Comparison of ENCODE assay signal across 9 cellular contexts in the genomic region with DNA sequence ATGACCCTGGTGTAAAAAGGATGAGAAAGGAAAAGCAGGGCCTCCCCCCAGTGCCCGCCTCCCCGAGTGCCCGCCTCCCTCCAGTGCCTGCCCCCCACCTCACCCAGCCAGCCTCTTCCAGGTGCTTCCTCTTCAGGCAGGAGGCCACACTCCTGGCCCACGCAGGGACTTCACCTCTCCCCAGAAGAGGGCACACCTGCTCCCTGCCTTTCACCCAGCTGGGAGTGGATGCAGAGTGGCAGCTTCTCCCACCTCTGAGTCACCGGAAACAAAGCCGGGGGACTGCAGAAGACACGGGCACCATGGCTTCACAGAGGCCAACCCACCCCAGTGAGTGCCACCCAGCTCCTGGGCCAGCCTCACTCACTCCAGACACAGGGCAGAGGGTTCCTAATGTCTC. TPM values are rescaled to one million over a fixed set of nuclear protein-coding genes. Genes with fewer than 3 reads are reported as not detected.
A peak's percentile ranks its signal among the peaks of the same experiment; 100 is the strongest.
DNase-seq lines count a peak whose midpoint lies in the region; ATAC-seq, FAIRE-seq and TF ChIP-seq lines count a peak whose summit lies in the region.
"Had no signal": no experiment of that assay in that cellular context is flagged by ENCODE, and none has a peak within 500 bp of the region (broad histone marks: within the 10 kb centered on the region; RNA-seq: fewer than 3 reads in every experiment).

No MANE protein-coding gene starts in this region.

- H3K27ac Mint-ChIP-seq in activated CD4-positive, alpha-beta memory T cell treated with anti-CD3 and anti-CD28 coated beads, Interleukin-2, amount 10 ng/mL, durations not matched to agents 7 days and 5 days, result no peak overlapping the region
- H3K27ac Mint-ChIP-seq: nephron had no signal

- no peak for FAIRE-seq in keratinocyte (lab: Jason Lieb, UNC)

- H3K4me3 ChIP-seq in BLaER1 (no peak overlapping the region), keratinocyte (ENCODE audit: control insufficient read depth in 2 of 3, extremely low read depth in 1 of 3, insufficient read depth in 2 of 3, low read depth in 1 of 3, low read length in 3 of 3) (no peak overlapping the region)

- H3K9me1 ChIP-seq in keratinocyte (ENCODE audit: control insufficient read depth, extremely low read depth, insufficient read depth, low read length), result no peaks in the 10 kb centered on the region

- H3K79me2 ChIP-seq in keratinocyte (ENCODE audit: control insufficient read depth, insufficient read depth, low read length), result peaks cover 6% of the 10 kb centered on the region

- no peak for ATAC-seq in GM19324 (IDR thresholded peaks at IDR 0.05; ENCODE audit: low FRiP score, unreplicated experiment)

- H4K20me1 ChIP-seq in BLaER1 (peaks cover 74% of the 10 kb centered on the region), keratinocyte (ENCODE audit: control insufficient read depth, extremely low read depth, insufficient read depth, low read length) (no peaks in the 10 kb centered on the region)

- H3K36me3 ChIP-seq in BLaER1 (peaks cover 17% of the 10 kb centered on the region; the same call in 1 of the 2 replicates), keratinocyte (ENCODE audit: control insufficient read depth in 2 of 2, extremely low read depth in 1 of 2, insufficient read depth in 2 of 2, low read length in 2 of 2) (peaks cover 4 to 6% of the 10 kb centered on the region in 2 experiments)

- peak overlapping the region; percentile 10 for H2AFZ ChIP-seq in keratinocyte (ENCODE audit: control insufficient read depth, low read length)

- dilution Hi-C loops in keratinocyte (cut with MboI; ENCODE audit: extremely low pct_ligation_motif_present, low sequenced_read_pairs), result no loop called here

- no peaks in the 10 kb centered on the region for H3K27me3 Mint-ChIP-seq in activated CD4-positive, alpha-beta memory T cell treated with anti-CD3 and anti-CD28 coated beads, Interleukin-2, amount 10 ng/mL, durations not matched to agents 7 days and 5 days

- CTCF ChIA-PET in activated CD4-positive, alpha-beta memory T cell treated with anti-CD3 and anti-CD28 coated beads, Interleukin-2, amount 10 ng/mL, durations not matched to agents 7 days and 5 days (lab: Charles Lee), result no interaction called here

- H3K9ac ChIP-seq in BLaER1 (peak overlapping the region; percentile 2; the same call in 1 of the 2 replicates), keratinocyte (ENCODE audit: control insufficient read depth, extremely low read depth, insufficient read depth, low read length) (no peak overlapping the region)

- DNase-seq in HuH-7 (ENCODE audit: low spot score), result peak; percentile 92
- DNase-seq in activated CD4-positive, alpha-beta memory T cell treated with anti-CD3 and anti-CD28 coated beads, Interleukin-2, amount 10 ng/mL, durations not matched to agents 7 days and 5 days, result peak; percentile 42
- DNase-seq in keratinocyte (ENCODE audit: low read depth, low spot score), result no peak
- no peak for DNase-seq in GM19238 (ENCODE audit: insufficient read length, low spot score)
- DNase-seq in H4 (ENCODE audit: low spot score), result no peak
- DNase-seq in ACHN, result no peak

- H3K4me1 Mint-ChIP-seq in activated CD4-positive, alpha-beta memory T cell treated with anti-CD3 and anti-CD28 coated beads, Interleukin-2, amount 10 ng/mL, durations not matched to agents 7 days and 5 days, result peaks cover 17% of the 10 kb centered on the region

- in situ Hi-C loops in ACHN (cut with HindIII; ENCODE audit: low pct_ligation_motif_present, low pct_unique_long_range_greater_than_20kb, low sequenced_read_pairs), result no loop called here

- H3K4me3 Mint-ChIP-seq in activated CD4-positive, alpha-beta memory T cell treated with anti-CD3 and anti-CD28 coated beads, Interleukin-2, amount 10 ng/mL, durations not matched to agents 7 days and 5 days, result no peak overlapping the region
- H3K4me3 Mint-ChIP-seq: nephron had no signal

- H3K27ac ChIP-seq in BLaER1 (peak overlapping the region; percentile 75), keratinocyte (ENCODE audit: control insufficient read depth, insufficient read depth, low read length) (no peak overlapping the region)

- peaks cover 96% of the 10 kb centered on the region for H3K4me1 ChIP-seq in BLaER1
- no peaks in the 10 kb centered on the region for H3K4me1 ChIP-seq in keratinocyte (ENCODE audit: control insufficient read depth, extremely low read depth, insufficient read depth, low read length)

- POLR2A ChIA-PET in activated CD4-positive, alpha-beta memory T cell treated with anti-CD3 and anti-CD28 coated beads, Interleukin-2, amount 10 ng/mL, durations not matched to agents 7 days and 5 days (lab: Charles Lee), result interaction anchor here (1.1 kb wide), 1 partner anchor 13 kb away, joined by 3 read pairs; no protein-coding TSS in a partner anchor

- H3K9me3 Mint-ChIP-seq in activated CD4-positive, alpha-beta memory T cell treated with anti-CD3 and anti-CD28 coated beads, Interleukin-2, amount 10 ng/mL, durations not matched to agents 7 days and 5 days, result no peaks in the 10 kb centered on the region
- H3K9me3 Mint-ChIP-seq: nephron had no signal

- H3K9me3 ChIP-seq in BLaER1 (no peaks in the 10 kb centered on the region), keratinocyte (ENCODE audit: control insufficient read depth, low read depth, low read length) (no peaks in the 10 kb centered on the region)

- peak; percentile 21 to 78 (median 26) for TF ChIP-seq CTCF in keratinocyte (optimal IDR thresholded peaks at IDR 0.05 in 1 of 3, IDR thresholded peaks at IDR 0.05 in 1 of 3, conservative IDR thresholded peaks at IDR 0.05 in 1 of 3; ENCODE audit: extremely low read depth in 1 of 3, insufficient read depth in 2 of 3, low read length in 3 of 3)

- H3K27me3 ChIP-seq in BLaER1 (no peaks in the 10 kb centered on the region), keratinocyte (ENCODE audit: control insufficient read depth, extremely low read depth, insufficient read depth, low read length) (no peaks in the 10 kb centered on the region)

- H3K4me2 ChIP-seq in BLaER1 (peak overlapping the region; percentile 95), keratinocyte (ENCODE audit: control insufficient read depth, extremely low read depth, insufficient read depth, low read depth, low read length) (no peak overlapping the region)

- H3K36me3 Mint-ChIP-seq in activated CD4-positive, alpha-beta memory T cell treated with anti-CD3 and anti-CD28 coated beads, Interleukin-2, amount 10 ng/mL, durations not matched to agents 7 days and 5 days (ENCODE audit: low read depth), result peaks cover 5% of the 10 kb centered on the region

RNA-seq across cellular contexts. Expression of a gene that starts 16.1 kb away (rescaled TPM):
- 10 to 100 TPM; 50.2 to 51.1 TPM for total RNA-seq in activated CD4-positive, alpha-beta memory T cell treated with anti-CD3 and anti-CD28 coated beads, Interleukin-2, amount 10 ng/mL, durations not matched to agents 7 days and 5 days
- 12.0 to 25.5 TPM (median 12.9 TPM) in 3 replicates for polyA plus RNA-seq in keratinocyte
- polyA plus RNA-seq in keratinocyte (2011; ENCODE audit: low read depth), result 17.0 TPM
- 10.7 and 11.6 TPM in 2 replicates for polyA plus RNA-seq in keratinocyte (2011; cell fraction: cytosol; rRNA removed)
- 35.0 and 37.1 TPM in 2 replicates for polyA plus RNA-seq in keratinocyte (2011; cell fraction: nucleus; rRNA removed)
- polyA plus RNA-seq in keratinocyte (2012; ENCODE audit: low replicate concordance), result 13.3 and 25.6 TPM in 2 replicates
- polyA minus RNA-seq in keratinocyte, result 36.9 to 65.1 TPM (median 42.2 TPM) in 3 replicates
- polyA minus RNA-seq in keratinocyte (2011; cell fraction: cytosol; rRNA and poly(A)+ RNA removed), result 33.8 TPM
- polyA minus RNA-seq in keratinocyte (2011; cell fraction: nucleus; rRNA and poly(A)+ RNA removed), result 70.4 and 95.8 TPM in 2 replicates
- 21.3 and 21.8 TPM in 2 replicates for total RNA-seq in H4 (2014; rRNA removed; shearing (Covaris generic))

Comparison
In these comparisons a context has a peak if more than half of its experiments do, and no peak if none do; other contexts are left out.
1. DNase-seq: peak in HuH-7 (single experiment) and activated CD4-positive, alpha-beta memory T cell treated with anti-CD3 and anti-CD28 coated beads, Interleukin-2, amount 10 ng/mL, durations not matched to agents 7 days and 5 days (single experiment); none in keratinocyte (single experiment), GM19238 (single experiment), H4 (single experiment) and ACHN (single experiment).